ENCODE assay signal across 9 cellular contexts in the genomic region with DNA sequence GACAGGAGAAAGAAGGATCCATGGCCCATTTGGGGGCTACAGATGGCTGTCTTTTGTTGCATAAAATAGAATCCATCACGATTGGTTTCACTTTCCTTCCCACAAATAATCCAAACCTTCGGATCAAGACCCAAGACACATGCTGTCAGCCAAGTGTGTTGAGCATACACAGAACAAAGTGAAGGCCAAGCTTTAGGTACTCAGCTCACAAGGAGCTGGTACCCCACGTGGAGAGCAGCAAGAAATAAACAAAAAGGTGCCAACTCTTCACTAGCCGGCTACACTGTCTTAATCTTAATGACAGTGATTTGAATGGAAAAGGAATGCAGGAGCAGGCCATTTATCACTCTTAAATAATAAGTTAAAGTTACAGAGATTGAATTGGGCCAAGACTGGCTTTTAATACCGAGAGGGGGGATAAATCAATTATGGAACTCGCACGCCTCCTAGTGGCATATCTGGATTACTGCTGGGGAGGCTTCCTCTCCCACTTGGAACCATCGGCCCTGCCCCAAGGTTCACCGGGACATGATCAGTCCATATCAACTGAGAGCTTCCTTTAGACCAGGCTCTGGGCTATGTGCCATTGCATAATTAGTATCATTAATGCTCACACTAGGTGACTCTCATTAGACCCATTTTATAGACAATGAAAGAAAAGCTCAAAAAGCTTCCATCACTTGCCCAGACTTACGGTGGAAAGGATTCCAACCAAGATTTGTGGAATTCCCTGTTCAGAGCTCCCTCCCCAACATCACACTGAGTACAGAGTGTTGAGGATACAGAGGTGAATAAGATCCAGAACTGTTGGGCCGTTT.
DNase-seq lines count a peak whose midpoint lies in the region; TF ChIP-seq lines count a peak whose summit lies in the region.
"Had no signal": no experiment of that assay in that cellular context is flagged by ENCODE, and none has a peak within 500 bp of the region (broad histone marks: within the 10 kb centered on the region; RNA-seq: fewer than 3 reads in every experiment).

No MANE protein-coding gene starts in this region.

- H3K27me3 Mint-ChIP-seq in HFFc6 (ENCODE audit: insufficient read depth) = peaks cover 9% of the 10 kb centered on the region; the same call in 1 of the 2 replicates

- DNase-seq in DMS 273 (lab: John Stamatoyannopoulos, UW; ENCODE audit: unreplicated experiment) (peak; percentile 75), DMS 273 treated with DMSO at 0.1 percent for 48 hours (lab: John Stamatoyannopoulos, UW) (no peak), HFFc6 (peak; percentile 29), NCI-H2227 treated with DMSO at 0.1 percent for 48 hours (lab: John Stamatoyannopoulos, UW) (peak; percentile 1), glomerular endothelial cell (ENCODE audit: extremely low read depth, low read depth, low spot score) (peak; percentile 9), pons (ENCODE audit: low spot score) (peak; percentile 66), NCI-H128 (lab: John Stamatoyannopoulos, UW; ENCODE audit: unreplicated experiment) (no peak)
- peak; percentile 3 to 14 (median 10) for DNase-seq in activated CD8-positive, alpha-beta memory T cell treated with anti-CD3 and anti-CD28 coated beads for 48 hours (ENCODE audit: low read depth in 2 of 3, low spot score in 2 of 3)

- peak; percentile 95 for TF ChIP-seq CTCF in HFFc6 (IDR thresholded peaks at IDR 0.05)

- H3K27ac Mint-ChIP-seq in HFFc6 = no peak overlapping the region
- H3K27ac Mint-ChIP-seq: activated naive CD4-positive, alpha-beta T cell treated with anti-CD3 and anti-CD28 coated beads, Interleukin-2, amount 50 U/mL, for 24 hours had no signal

- H3K36me3 Mint-ChIP-seq in HFFc6 (ENCODE audit: low read depth) = no peaks in the 10 kb centered on the region
- H3K36me3 Mint-ChIP-seq: activated naive CD4-positive, alpha-beta T cell treated with anti-CD3 and anti-CD28 coated beads, Interleukin-2, amount 50 U/mL, for 24 hours had no signal

- H3K4me3 Mint-ChIP-seq in HFFc6 = no peak overlapping the region
- H3K4me3 Mint-ChIP-seq: activated naive CD4-positive, alpha-beta T cell treated with anti-CD3 and anti-CD28 coated beads, Interleukin-2, amount 50 U/mL, for 24 hours had no signal

- no peaks in the 10 kb centered on the region for H3K4me1 Mint-ChIP-seq in HFFc6 (ENCODE audit: low read depth)
- H3K4me1 Mint-ChIP-seq: activated naive CD4-positive, alpha-beta T cell treated with anti-CD3 and anti-CD28 coated beads, Interleukin-2, amount 50 U/mL, for 24 hours had no signal

- no peaks in the 10 kb centered on the region for H3K9me3 Mint-ChIP-seq in HFFc6
- H3K9me3 Mint-ChIP-seq: activated naive CD4-positive, alpha-beta T cell treated with anti-CD3 and anti-CD28 coated beads, Interleukin-2, amount 50 U/mL, for 24 hours had no signal

Comparison
In these comparisons a context has a peak if more than half of its experiments do, and no peak if none do; other contexts are left out.
1. DNase-seq: peak in DMS 273 (single experiment), HFFc6 (single experiment), NCI-H2227 treated with DMSO at 0.1 percent for 48 hours (single experiment), activated CD8-positive, alpha-beta memory T cell treated with anti-CD3 and anti-CD28 coated beads for 48 hours (3 of 3), glomerular endothelial cell (single experiment) and pons (single experiment); none in DMS 273 treated with DMSO at 0.1 percent for 48 hours (single experiment) and NCI-H128 (single experiment).